13 cellular contexts compared by ENCODE assay signal in the genomic region with DNA sequence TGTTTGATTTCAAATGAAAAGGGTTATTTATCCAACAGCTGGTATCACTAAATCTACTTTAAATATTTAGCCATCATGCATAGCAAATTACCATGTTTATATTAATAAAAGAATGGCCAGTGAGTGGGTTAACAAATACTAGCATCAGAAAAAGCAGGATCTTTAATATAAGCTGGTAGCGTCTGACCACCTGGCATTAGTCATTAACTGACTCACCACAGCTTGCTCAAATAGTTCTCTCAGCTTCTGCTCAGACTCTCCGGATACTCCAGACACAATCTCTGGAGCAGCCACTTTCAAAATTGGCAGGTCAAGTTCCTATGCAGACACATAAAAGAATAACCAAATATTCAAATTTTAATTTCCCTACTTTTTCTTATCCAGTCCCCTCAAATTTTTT. TPM values are rescaled to one million over a fixed set of nuclear protein-coding genes. Genes with fewer than 3 reads are reported as not detected.
DNase-seq lines count a peak whose midpoint lies in the region; ATAC-seq, FAIRE-seq and TF ChIP-seq lines count a peak whose summit lies in the region.
"Had no signal": no experiment of that assay in that cellular context is flagged by ENCODE, and none has a peak within 500 bp of the region (broad histone marks: within the 10 kb centered on the region; RNA-seq: fewer than 3 reads in every experiment).

No MANE protein-coding gene starts in this region.

- no peak for TF ChIP-seq POLR2A in H54 (IDR thresholded peaks at IDR 0.05; ENCODE audit: low read depth, low read length)
- no peak for TF ChIP-seq POLR2A in sigmoid colon (IDR thresholded peaks at IDR 0.05)
- no peak for TF ChIP-seq POLR2A in spleen (IDR thresholded peaks at IDR 0.05)

- TF ChIP-seq CTCF in fibroblast of mammary gland (conservative IDR thresholded peaks at IDR 0.05; ENCODE audit: control insufficient read depth, insufficient read depth, low read depth, low read length) (no peak), sigmoid colon (IDR thresholded peaks at IDR 0.05) (no peak), spleen (IDR thresholded peaks at IDR 0.05 in 8 of 11, conservative IDR thresholded peaks at IDR 0.05 in 3 of 11) (no peak)

- no peak overlapping the region for H3K4me3 Mint-ChIP-seq in activated CD4-positive, alpha-beta T cell treated with anti-CD3 and anti-CD28 coated beads for 36 hours
- H3K4me3 Mint-ChIP-seq: central memory CD8-positive, alpha-beta T cell; naive B cell had no signal

- FAIRE-seq in H54 (lab: Jason Lieb, UNC) = peak; percentile 87
- FAIRE-seq: GM19239 had no signal

- TF ChIP-seq EP300 in sigmoid colon (IDR thresholded peaks at IDR 0.05) = no peak

- 75 to 80% methylated on average over 2 of the region's 2 CpGs for WGBS in sigmoid colon, 2 donors
- 71 to 86% (median 82%) methylated on average over 2 of the region's 2 CpGs for WGBS in spleen, 5 donors

- no peak for ATAC-seq in activated CD4-positive, alpha-beta T cell treated with anti-CD3 and anti-CD28 coated beads for 36 hours

- CTCF ChIA-PET in activated CD4-positive, alpha-beta T cell treated with anti-CD3 and anti-CD28 coated beads for 36 hours (lab: Charles Lee) = interaction anchor here (0.6 to 1.2 kb wide), 5 partner anchors 12 to 172 kb away, joined by 3 to 4 read pairs (median 3); partner anchors contain the start of gene NVL

- peaks cover 77% of the 10 kb centered on the region for H3K36me3 ChIP-seq in SJCRH30
- H3K36me3 ChIP-seq in sigmoid colon = peaks cover 41 to 100% (median 47%) of the 10 kb centered on the region in 4 donors
- peaks cover 0 to 100% (median 90%) of the 10 kb centered on the region in 6 donors for H3K36me3 ChIP-seq in spleen

- H3K9me3 ChIP-seq in SJCRH30 (replicated peaks) (no peaks in the 10 kb centered on the region), sigmoid colon (no peaks in the 10 kb centered on the region), spleen (no peaks in the 10 kb centered on the region)

- H3K27ac Mint-ChIP-seq in activated CD4-positive, alpha-beta T cell treated with anti-CD3 and anti-CD28 coated beads for 36 hours = no peak overlapping the region
- H3K27ac Mint-ChIP-seq: naive B cell had no signal

- H3K4me1 Mint-ChIP-seq in activated CD4-positive, alpha-beta T cell treated with anti-CD3 and anti-CD28 coated beads for 36 hours = no peaks in the 10 kb centered on the region
- H3K4me1 Mint-ChIP-seq: central memory CD8-positive, alpha-beta T cell had no signal

- POLR2A ChIA-PET in activated CD4-positive, alpha-beta T cell treated with anti-CD3 and anti-CD28 coated beads for 36 hours (lab: Charles Lee) = no interaction called here

- intact Hi-C loops in sigmoid colon (cut with DNase I) = no loop called here
- intact Hi-C loops in activated CD4-positive, alpha-beta T cell treated with anti-CD3 and anti-CD28 coated beads for 36 hours (cut with DNase I, micrococcal nuclease) = no loop called here
- intact Hi-C loops in spleen (cut with DNase I; ENCODE audit: low total_unique reads) = no loop called here

- H3K4me3 ChIP-seq in SJCRH30 (no peak overlapping the region), fibroblast of mammary gland (ENCODE audit: control insufficient read depth, low read depth, low read length) (no peak overlapping the region), sigmoid colon (no peak overlapping the region), spleen (no peak overlapping the region)

- no peaks in the 10 kb centered on the region for H3K27me3 ChIP-seq in SJCRH30
- H3K27me3 ChIP-seq in sigmoid colon = no peaks in the 10 kb centered on the region
- no peaks in the 10 kb centered on the region for H3K27me3 ChIP-seq in spleen (replicated peaks in 1 of 7)

- no peaks in the 10 kb centered on the region for H3K9me3 Mint-ChIP-seq in activated CD4-positive, alpha-beta T cell treated with anti-CD3 and anti-CD28 coated beads for 36 hours (ENCODE audit: low read depth)
- H3K9me3 Mint-ChIP-seq: central memory CD8-positive, alpha-beta T cell; naive B cell had no signal

- H3K4me1 ChIP-seq in SJCRH30 (peaks cover 5% of the 10 kb centered on the region; the same call in 1 of the 2 replicates), sigmoid colon (no peaks in the 10 kb centered on the region), spleen (no peaks in the 10 kb centered on the region)

- peaks cover 27% of the 10 kb centered on the region for H3K36me3 Mint-ChIP-seq in activated CD4-positive, alpha-beta T cell treated with anti-CD3 and anti-CD28 coated beads for 36 hours (ENCODE audit: low read depth)

- H3K27me3 Mint-ChIP-seq in activated CD4-positive, alpha-beta T cell treated with anti-CD3 and anti-CD28 coated beads for 36 hours = no peaks in the 10 kb centered on the region
- H3K27me3 Mint-ChIP-seq: central memory CD8-positive, alpha-beta T cell; naive B cell had no signal

- peak; percentile 51 for DNase-seq in H54 (ENCODE audit: insufficient read length, low spot score)
- peak; percentile 24 to 48 for DNase-seq in SJCRH30
- peak; percentile 87 for DNase-seq in fibroblast of mammary gland (ENCODE audit: low read depth)
- DNase-seq in stromal cell of bone marrow (ENCODE audit: low read depth) = peak; percentile 34
- DNase-seq in sigmoid colon = no peak
- no peak for DNase-seq in activated CD4-positive, alpha-beta T cell treated with anti-CD3 and anti-CD28 coated beads for 36 hours
- DNase-seq in spleen = no peak
- DNase-seq: activated T-cell treated with anti-CD3 and anti-CD28 coated beads for 4 hours; naive B cell; stimulated activated CD4-positive, alpha-beta T cell treated with anti-CD3 and anti-CD28 coated beads, Interleukin-15, amount 100 ng/mL, for 24 hours; stimulated activated naive CD4-positive, alpha-beta T cell had no signal

- H3K27ac ChIP-seq in SJCRH30 (peak overlapping the region; percentile 11; the same call in 1 of the 2 replicates), sigmoid colon (no peak overlapping the region), spleen (no peak overlapping the region)

RNA-seq across cellular contexts. Expression of gene NVL, which starts 29.6 kb away (rescaled TPM):
- 35.9 and 49.3 TPM in 2 replicates for total RNA-seq in SJCRH30 (2014; rRNA removed; shearing (Covaris generic))
- total RNA-seq in sigmoid colon (10 to 100 TPM; 21.4 to 26.6 (median 24.5) TPM), spleen (10 to 100 TPM; 23.3 to 39.0 (median 33.2) TPM)
- polyA plus RNA-seq in sigmoid colon (10 to 100 TPM; 25.0 to 32.4 (median 30.6) TPM), spleen (10 to 100 TPM; 27.4 to 61.9 (median 42.4) TPM)
- 10 to 100 TPM; 34.2 to 44.1 TPM for total RNA-seq in activated CD4-positive, alpha-beta T cell treated with anti-CD3 and anti-CD28 coated beads for 36 hours

RNA-seq across cellular contexts. Expression of gene CNIH4, which starts 56.3 kb away (rescaled TPM):
- 71.5 and 87.5 TPM in 2 replicates for total RNA-seq in SJCRH30 (2014; rRNA removed; shearing (Covaris generic))
- total RNA-seq in sigmoid colon = 10 to 100 TPM; 26.0 to 42.8 (median 28.7) TPM
- 10 to 100 TPM; 37.2 to 65.5 (median 57.1) TPM for polyA plus RNA-seq in sigmoid colon
- 10 to 100 TPM; 29.9 to 49.6 TPM for total RNA-seq in activated CD4-positive, alpha-beta T cell treated with anti-CD3 and anti-CD28 coated beads for 36 hours
- 10 to 100 TPM; 23.9 to 47.1 (median 32.8) TPM for total RNA-seq in spleen
- 10 to 100 TPM; 19.3 to 31.9 (median 23.1) TPM for polyA plus RNA-seq in spleen

Comparison
In these comparisons a context has a peak if more than half of its experiments do, and no peak if none do; other contexts are left out.
1. DNase-seq: peak in H54 (single experiment), SJCRH30 (2 of 2), fibroblast of mammary gland (single experiment) and stromal cell of bone marrow (single experiment); none in sigmoid colon (single experiment), activated CD4-positive, alpha-beta T cell treated with anti-CD3 and anti-CD28 coated beads for 36 hours (single experiment) and spleen (single experiment).